Comparison of ENCODE assay signal across 18 cellular contexts in the genomic region with DNA sequence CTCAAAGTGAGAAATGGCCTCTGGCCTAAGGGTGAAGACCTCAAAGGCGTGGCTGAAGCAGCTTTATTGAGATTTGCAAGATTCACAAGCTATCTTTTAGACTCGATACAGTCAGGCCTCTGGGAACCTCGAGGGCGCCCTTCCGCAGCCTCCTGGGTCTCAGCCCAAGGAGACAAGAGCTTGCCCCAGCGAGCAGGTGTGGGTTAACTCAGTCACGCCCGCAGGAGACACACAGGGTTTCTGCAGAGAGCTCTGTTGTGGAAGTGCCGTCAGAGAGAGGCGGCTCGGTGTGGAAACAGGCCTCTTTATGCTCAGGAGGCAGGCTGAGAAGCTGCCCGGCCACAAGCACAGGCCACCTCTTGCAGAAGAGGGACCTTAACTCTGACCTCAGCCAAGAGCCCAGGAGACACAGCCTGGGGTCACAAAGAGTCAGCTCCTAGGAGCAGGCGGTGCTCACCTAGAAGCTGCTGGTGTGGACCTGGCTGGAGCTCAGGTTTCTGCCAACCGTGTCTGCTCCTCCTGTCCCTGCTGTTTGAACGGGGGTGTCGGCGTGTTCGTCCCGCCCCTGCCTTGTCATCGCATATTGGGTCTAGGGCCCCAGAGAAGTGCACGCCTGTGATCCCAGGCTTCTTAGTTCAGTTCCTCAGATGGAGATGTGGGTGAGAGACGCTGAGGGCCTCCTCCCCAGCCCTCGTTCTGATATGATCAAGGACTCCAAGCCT. TPM values are rescaled to one million over a fixed set of nuclear protein-coding genes. Genes with fewer than 3 reads are reported as not detected.
DNase-seq lines count a peak whose midpoint lies in the region; ATAC-seq and TF ChIP-seq lines count a peak whose summit lies in the region.
"Had no signal": no experiment of that assay in that cellular context is flagged by ENCODE, and none has a peak within 500 bp of the region (broad histone marks: within the 10 kb centered on the region; RNA-seq: fewer than 3 reads in every experiment).

No MANE protein-coding gene starts in this region.

- H3K18ac ChIP-seq in neuronal stem cell (ENCODE audit: low read length), result peak overlapping the region; percentile 76

- no peak overlapping the region for H3K4me3 ChIP-seq in CD4-positive, CD25-positive, alpha-beta regulatory T cell (ENCODE audit: low read depth, low read length)
- H3K4me3 ChIP-seq in neuronal stem cell (ENCODE audit: low read length in 2 of 2), result no peak overlapping the region
- H3K4me3 ChIP-seq: MG63, SJCRH30 had no signal

- peak overlapping the region; percentile 25 for H3K27ac Mint-ChIP-seq in activated CD8-positive, alpha-beta T cell treated with anti-CD3 and anti-CD28 coated beads, Interleukin-2, amount 10 ng/mL, durations not matched to agents 7 days and 5 days
- no peak overlapping the region for H3K27ac Mint-ChIP-seq in activated CD8-positive, alpha-beta T cell treated with anti-CD3 and anti-CD28 coated beads for 36 hours
- peak overlapping the region; percentile 32 to 100 (median 60) for H3K27ac Mint-ChIP-seq in CD4-positive, CD25-positive, alpha-beta regulatory T cell
- H3K27ac Mint-ChIP-seq in T-cell, result peak overlapping the region; percentile 55 to 64
- H3K27ac Mint-ChIP-seq in T-helper 2 cell treated with Interferon-gamma antibody and Interleukin-4, amounts not matched to agents 5 μg/mL and 100 μg/mL, for 36 hours, result no peak overlapping the region

- H3K9ac ChIP-seq in neuronal stem cell (ENCODE audit: low read depth, low read length, poor library complexity), result no peak overlapping the region

- H3K27ac ChIP-seq in CD4-positive, CD25-positive, alpha-beta regulatory T cell (ENCODE audit: insufficient read depth, low read length, poor library complexity, severe bottlenecking), result no peak overlapping the region
- H3K27ac ChIP-seq in neuronal stem cell (replicated peaks; ENCODE audit: low read length), result no peak overlapping the region
- H3K27ac ChIP-seq: C4-2B, RWPE1, SJCRH30 had no signal

- peak overlapping the region; percentile 32 for H3K23ac ChIP-seq in neuronal stem cell (ENCODE audit: low read depth, low read length, poor library complexity)

- H3K79me1 ChIP-seq in neuronal stem cell (ENCODE audit: low read depth, low read length), result no peaks in the 10 kb centered on the region

- no peak overlapping the region for H3K14ac ChIP-seq in neuronal stem cell (ENCODE audit: low read length)

- H3K4me2 ChIP-seq in neuronal stem cell (ENCODE audit: insufficient read depth, low read length, poor library complexity, severe bottlenecking), result no peak overlapping the region

- no peak for ATAC-seq in activated CD8-positive, alpha-beta T cell treated with anti-CD3 and anti-CD28 coated beads, Interleukin-2, amount 10 ng/mL, durations not matched to agents 7 days and 5 days
- ATAC-seq in activated CD8-positive, alpha-beta T cell treated with anti-CD3 and anti-CD28 coated beads for 36 hours, result no peak
- no peak for ATAC-seq in CD4-positive, CD25-positive, alpha-beta regulatory T cell (ENCODE audit: low read depth in 2 of 2)
- no peak for ATAC-seq in T-cell (replicated peaks in 1 of 4)

- H2BK5ac ChIP-seq in neuronal stem cell (ENCODE audit: low read length), result no peak overlapping the region

- CTCF ChIA-PET in activated CD8-positive, alpha-beta T cell treated with anti-CD3 and anti-CD28 coated beads, Interleukin-2, amount 10 ng/mL, durations not matched to agents 7 days and 5 days (lab: Charles Lee), result interaction anchor here (0.9 to 1.7 kb wide), 2 partner anchors 15 to 32 kb away, joined by 4 to 5 read pairs; no protein-coding TSS in a partner anchor
- CTCF ChIA-PET in activated CD8-positive, alpha-beta T cell treated with anti-CD3 and anti-CD28 coated beads for 36 hours (lab: Charles Lee), result interaction anchor here (1.0 to 2.9 kb wide), 4 partner anchors 34 to 295 kb away, joined by 3 to 8 read pairs (median 3); no protein-coding TSS in a partner anchor
- CTCF ChIA-PET in T-cell (lab: Charles Lee), result no interaction called here

- no peak overlapping the region for H3K4me3 Mint-ChIP-seq in activated CD8-positive, alpha-beta T cell treated with anti-CD3 and anti-CD28 coated beads, Interleukin-2, amount 10 ng/mL, durations not matched to agents 7 days and 5 days
- no peak overlapping the region for H3K4me3 Mint-ChIP-seq in activated CD8-positive, alpha-beta T cell treated with anti-CD3 and anti-CD28 coated beads for 36 hours
- no peak overlapping the region for H3K4me3 Mint-ChIP-seq in CD4-positive, CD25-positive, alpha-beta regulatory T cell
- H3K4me3 Mint-ChIP-seq in T-cell, result no peak overlapping the region
- H3K4me3 Mint-ChIP-seq in T-helper 2 cell treated with Interferon-gamma antibody and Interleukin-4, amounts not matched to agents 5 μg/mL and 100 μg/mL, for 36 hours, result no peak overlapping the region

- no peaks in the 10 kb centered on the region for H3K27me3 Mint-ChIP-seq in activated CD8-positive, alpha-beta T cell treated with anti-CD3 and anti-CD28 coated beads, Interleukin-2, amount 10 ng/mL, durations not matched to agents 7 days and 5 days (ENCODE audit: low read depth)
- H3K27me3 Mint-ChIP-seq in activated CD8-positive, alpha-beta T cell treated with anti-CD3 and anti-CD28 coated beads for 36 hours, result no peaks in the 10 kb centered on the region
- peaks cover 4% of the 10 kb centered on the region for H3K27me3 Mint-ChIP-seq in CD4-positive, CD25-positive, alpha-beta regulatory T cell
- peaks cover 0 to 6% of the 10 kb centered on the region in 2 donors for H3K27me3 Mint-ChIP-seq in T-cell
- no peaks in the 10 kb centered on the region for H3K27me3 Mint-ChIP-seq in T-helper 2 cell treated with Interferon-gamma antibody and Interleukin-4, amounts not matched to agents 5 μg/mL and 100 μg/mL, for 36 hours (ENCODE audit: low read depth)

- WGBS in neuronal stem cell (ENCODE audit: extremely low coverage in 2 of 2, insufficient read length in 2 of 2, insufficient replicate concordance in 1 of 2), 2 donors, result no CpG with 5 or more reads among the region's 23 CpGs

- no peaks in the 10 kb centered on the region for H3K9me3 ChIP-seq in CD4-positive, CD25-positive, alpha-beta regulatory T cell (ENCODE audit: control insufficient read depth in 2 of 2, low read length in 2 of 2)
- H3K9me3 ChIP-seq in neuronal stem cell (replicated peaks in 1 of 2; ENCODE audit: control insufficient read depth in 2 of 2, insufficient read depth in 1 of 2, low read depth in 1 of 2, low read length in 2 of 2), result no peaks in the 10 kb centered on the region
- H3K9me3 ChIP-seq: MG63, SJCRH30 had no signal

- H4K8ac ChIP-seq in neuronal stem cell (ENCODE audit: low read depth, low read length), result no peak overlapping the region

- no peak overlapping the region for H2BK12ac ChIP-seq in neuronal stem cell (ENCODE audit: low read length)

- no peak overlapping the region for H4K91ac ChIP-seq in neuronal stem cell (ENCODE audit: low read depth, low read length, poor library complexity)

- no peaks in the 10 kb centered on the region for H3K9me3 Mint-ChIP-seq in activated CD8-positive, alpha-beta T cell treated with anti-CD3 and anti-CD28 coated beads, Interleukin-2, amount 10 ng/mL, durations not matched to agents 7 days and 5 days (ENCODE audit: insufficient read depth)
- H3K9me3 Mint-ChIP-seq in activated CD8-positive, alpha-beta T cell treated with anti-CD3 and anti-CD28 coated beads for 36 hours, result no peaks in the 10 kb centered on the region
- H3K9me3 Mint-ChIP-seq in CD4-positive, CD25-positive, alpha-beta regulatory T cell, result peaks cover 0 to 3% (median 0%) of the 10 kb centered on the region in 7 donors
- H3K9me3 Mint-ChIP-seq in T-cell, result no peaks in the 10 kb centered on the region
- H3K9me3 Mint-ChIP-seq in T-helper 2 cell treated with Interferon-gamma antibody and Interleukin-4, amounts not matched to agents 5 μg/mL and 100 μg/mL, for 36 hours, result no peaks in the 10 kb centered on the region

- H3K4me1 Mint-ChIP-seq in activated CD8-positive, alpha-beta T cell treated with anti-CD3 and anti-CD28 coated beads, Interleukin-2, amount 10 ng/mL, durations not matched to agents 7 days and 5 days (ENCODE audit: low read depth), result peaks cover 67% of the 10 kb centered on the region
- H3K4me1 Mint-ChIP-seq in activated CD8-positive, alpha-beta T cell treated with anti-CD3 and anti-CD28 coated beads for 36 hours (ENCODE audit: low read depth), result peaks cover 53% of the 10 kb centered on the region
- peaks cover 0 to 70% (median 20%) of the 10 kb centered on the region in 4 donors for H3K4me1 Mint-ChIP-seq in CD4-positive, CD25-positive, alpha-beta regulatory T cell
- H3K4me1 Mint-ChIP-seq in T-cell, result peaks cover 54 to 56% (median 55%) of the 10 kb centered on the region in 3 donors
- H3K4me1 Mint-ChIP-seq in T-helper 2 cell treated with Interferon-gamma antibody and Interleukin-4, amounts not matched to agents 5 μg/mL and 100 μg/mL, for 36 hours (ENCODE audit: low read depth), result peaks cover 35% of the 10 kb centered on the region

- H3K36me3 ChIP-seq in CD4-positive, CD25-positive, alpha-beta regulatory T cell (ENCODE audit: control insufficient read depth, insufficient read depth, low read length), result no peaks in the 10 kb centered on the region
- no peaks in the 10 kb centered on the region for H3K36me3 ChIP-seq in neuronal stem cell (replicated peaks in 1 of 2; ENCODE audit: control insufficient read depth in 2 of 2, insufficient read depth in 2 of 2, low read length in 2 of 2)
- H3K36me3 ChIP-seq: MG63, SJCRH30 had no signal

- peaks cover 4% of the 10 kb centered on the region for H3K36me3 Mint-ChIP-seq in activated CD8-positive, alpha-beta T cell treated with anti-CD3 and anti-CD28 coated beads, Interleukin-2, amount 10 ng/mL, durations not matched to agents 7 days and 5 days (ENCODE audit: low read depth)
- H3K36me3 Mint-ChIP-seq in activated CD8-positive, alpha-beta T cell treated with anti-CD3 and anti-CD28 coated beads for 36 hours (ENCODE audit: low read depth), result peaks cover 2% of the 10 kb centered on the region
- H3K36me3 Mint-ChIP-seq in CD4-positive, CD25-positive, alpha-beta regulatory T cell, result peaks cover 4% of the 10 kb centered on the region
- no peaks in the 10 kb centered on the region for H3K36me3 Mint-ChIP-seq in T-cell
- H3K36me3 Mint-ChIP-seq in T-helper 2 cell treated with Interferon-gamma antibody and Interleukin-4, amounts not matched to agents 5 μg/mL and 100 μg/mL, for 36 hours (ENCODE audit: low read depth), result peaks cover 3% of the 10 kb centered on the region

- no peak for DNase-seq in activated CD8-positive, alpha-beta T cell treated with anti-CD3 and anti-CD28 coated beads, Interleukin-2, amount 10 ng/mL, durations not matched to agents 7 days and 5 days
- no peak for DNase-seq in activated CD8-positive, alpha-beta T cell treated with anti-CD3 and anti-CD28 coated beads for 36 hours
- DNase-seq in CD4-positive, CD25-positive, alpha-beta regulatory T cell, result peak in 1 of 3 donors; percentile 34
- DNase-seq in T-cell, result peak in 1 of 34 experiments; percentile 32
- no peak for DNase-seq in neuronal stem cell (ENCODE audit: low spot score)
- no peak for DNase-seq in NCI-H1105 treated with DMSO at 0.1 percent for 48 hours (lab: John Stamatoyannopoulos, UW)
- no peak for DNase-seq in DMS79 (lab: John Stamatoyannopoulos, UW)
- DNase-seq in T-helper 2 cell treated with Interferon-gamma antibody and Interleukin-4, amounts not matched to agents 5 μg/mL and 100 μg/mL, for 36 hours (ENCODE audit: low spot score), result no peak
- DNase-seq: H7, Karpas-422, MG63, NCI-H1092 treated with DMSO at 0.1 percent for 48 hours, NCI-H1694, NCI-H226, NCI-H526 had no signal

- peaks cover 55% of the 10 kb centered on the region for H3K4me1 ChIP-seq in CD4-positive, CD25-positive, alpha-beta regulatory T cell (ENCODE audit: control insufficient read depth, insufficient read depth, low read length, poor library complexity, severe bottlenecking)
- peaks cover 0 to 3% of the 10 kb centered on the region in 2 donors for H3K4me1 ChIP-seq in neuronal stem cell (ENCODE audit: control insufficient read depth in 2 of 2, insufficient read depth in 1 of 2, low read depth in 1 of 2, low read length in 2 of 2)

- peak overlapping the region; percentile 1 for H2AK5ac ChIP-seq in neuronal stem cell (ENCODE audit: low read depth, low read length)

- POLR2A ChIA-PET in activated CD8-positive, alpha-beta T cell treated with anti-CD3 and anti-CD28 coated beads, Interleukin-2, amount 10 ng/mL, durations not matched to agents 7 days and 5 days (lab: Charles Lee), result interaction anchor here (0.6 to 0.8 kb wide), 2 partner anchors 22 to 112 kb away, joined by 3 read pairs; no protein-coding TSS in a partner anchor
- POLR2A ChIA-PET in activated CD8-positive, alpha-beta T cell treated with anti-CD3 and anti-CD28 coated beads for 36 hours (lab: Charles Lee), result interaction anchor here (1.1 to 1.2 kb wide), 2 partner anchors 10 to 162 kb away, joined by 3 to 6 read pairs; no protein-coding TSS in a partner anchor
- POLR2A ChIA-PET in T-cell (lab: Charles Lee), result interaction anchor here in 1 of 2 donors (0.8 kb wide), 1 partner anchor 30 kb away, joined by 5 read pairs; no protein-coding TSS in a partner anchor

- H2BK15ac ChIP-seq in neuronal stem cell (ENCODE audit: low read length), result no peak overlapping the region

- no peak overlapping the region for H2AFZ ChIP-seq in neuronal stem cell (ENCODE audit: low read length)

- H3K27me3 ChIP-seq in CD4-positive, CD25-positive, alpha-beta regulatory T cell (ENCODE audit: control insufficient read depth, insufficient read depth, low read length), result no peaks in the 10 kb centered on the region
- H3K27me3 ChIP-seq in neuronal stem cell (ENCODE audit: control insufficient read depth in 3 of 3, insufficient read depth in 3 of 3, low read depth in 1 of 3, low read length in 3 of 3), result peaks cover 0 to 83% (median 0%) of the 10 kb centered on the region in 3 experiments
- H3K27me3 ChIP-seq: MG63 had no signal

- no peak overlapping the region for H3K4ac ChIP-seq in neuronal stem cell (ENCODE audit: low read length)

- intact Hi-C loops in activated CD8-positive, alpha-beta T cell treated with anti-CD3 and anti-CD28 coated beads for 36 hours (cut with micrococcal nuclease), result no loop called here

- no peak overlapping the region for H2BK120ac ChIP-seq in neuronal stem cell (ENCODE audit: low read depth, low read length)

- TF ChIP-seq CTCF in activated CD8-positive, alpha-beta T cell treated with anti-CD3 and anti-CD28 coated beads for 36 hours (IDR thresholded peaks at IDR 0.05), result no peak

RNA-seq across cellular contexts. Expression of a gene that starts 42.1 kb away (rescaled TPM):
- total RNA-seq in activated CD8-positive, alpha-beta T cell treated with anti-CD3 and anti-CD28 coated beads, Interleukin-2, amount 10 ng/mL, durations not matched to agents 7 days and 5 days, result 10 to 100 TPM; 51.2 to 58.5 TPM
- 10 to 100 TPM; 41.4 to 48.1 TPM for total RNA-seq in activated CD8-positive, alpha-beta T cell treated with anti-CD3 and anti-CD28 coated beads for 36 hours
- 94.6 TPM for total RNA-seq in CD4-positive, CD25-positive, alpha-beta regulatory T cell
- polyA plus RNA-seq in CD4-positive, CD25-positive, alpha-beta regulatory T cell, result under 1 TPM; 0.16 to 0.78 (median 0.31) TPM
- total RNA-seq in T-cell, result 100 to 1,000 TPM in 2 of 5 donors, 10 to 100 TPM in 3; 82.1 to 114 (median 99.3) TPM
- polyA plus RNA-seq in neuronal stem cell (2013, experiment 1 of 2), result 61.7 TPM
- polyA plus RNA-seq in neuronal stem cell (2013, experiment 2 of 2), result 70.1 TPM

Comparison
In these comparisons a context has a peak if more than half of its experiments do, and no peak if none do; other contexts are left out.
1. H3K27ac Mint-ChIP-seq: peak in activated CD8-positive, alpha-beta T cell treated with anti-CD3 and anti-CD28 coated beads, Interleukin-2, amount 10 ng/mL, durations not matched to agents 7 days and 5 days (single experiment), CD4-positive, CD25-positive, alpha-beta regulatory T cell (3 of 3) and T-cell (2 of 2); none in activated CD8-positive, alpha-beta T cell treated with anti-CD3 and anti-CD28 coated beads for 36 hours (single experiment) and T-helper 2 cell treated with Interferon-gamma antibody and Interleukin-4, amounts not matched to agents 5 μg/mL and 100 μg/mL, for 36 hours (single experiment).
2. CTCF ChIA-PET loops: an anchor here in activated CD8-positive, alpha-beta T cell treated with anti-CD3 and anti-CD28 coated beads, Interleukin-2, amount 10 ng/mL, durations not matched to agents 7 days and 5 days (0.9 to 1.7 kb wide) and activated CD8-positive, alpha-beta T cell treated with anti-CD3 and anti-CD28 coated beads for 36 hours (1.0 to 2.9 kb wide); none called in T-cell.